18 cellular contexts compared by ENCODE assay signal in the genomic region with DNA sequence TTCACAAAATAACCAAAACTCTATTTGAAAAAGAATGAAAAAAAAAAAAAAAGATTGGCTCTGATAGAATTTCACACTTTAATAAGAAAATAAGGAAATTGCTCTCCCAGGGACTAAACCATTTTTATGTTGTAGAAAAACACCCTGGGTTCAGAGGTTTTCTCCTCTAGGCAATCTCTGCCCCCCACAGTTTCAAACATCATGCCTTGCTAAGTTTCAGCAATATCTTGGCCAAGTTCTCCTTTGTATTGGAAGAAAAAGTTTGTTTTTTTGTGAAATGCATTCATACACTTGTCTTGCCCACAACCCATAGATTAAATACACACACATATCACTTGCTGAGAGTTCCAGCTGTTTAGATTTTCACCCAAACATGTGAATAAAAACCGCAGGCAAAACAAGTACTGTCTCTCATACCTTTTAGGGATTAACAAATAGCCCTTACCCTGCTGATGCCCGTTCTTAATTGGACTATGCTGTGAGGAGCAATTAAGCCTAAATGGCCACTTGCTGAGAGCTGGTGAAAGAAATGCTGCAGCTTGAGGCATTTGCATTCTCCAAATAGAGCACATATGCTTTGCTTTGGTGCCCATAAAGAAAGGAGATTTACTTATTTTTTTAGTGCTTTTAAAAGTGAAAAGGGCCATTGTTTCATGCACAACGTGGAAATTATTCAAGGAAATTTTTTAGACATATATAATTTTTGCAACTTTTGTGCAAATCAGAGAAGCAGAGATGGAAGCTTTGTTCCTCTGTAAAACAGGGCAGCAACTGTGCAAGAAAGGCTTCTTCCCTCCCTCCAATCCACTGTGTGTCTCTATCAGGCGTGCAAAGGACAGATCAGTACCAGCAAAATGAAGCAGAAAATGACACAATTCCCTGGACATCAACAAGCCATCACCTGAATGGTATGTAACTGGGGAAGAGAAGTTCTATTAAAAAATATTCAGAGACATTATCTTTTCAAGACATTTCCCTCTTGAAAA.
DNase-seq lines count a peak whose midpoint lies in the region; TF ChIP-seq lines count a peak whose summit lies in the region.
"Had no signal": no experiment of that assay in that cellular context is flagged by ENCODE, and none has a peak within 500 bp of the region (broad histone marks: within the 10 kb centered on the region; RNA-seq: fewer than 3 reads in every experiment).

No MANE protein-coding gene starts in this region.

- H3K9me3 ChIP-seq in HUES64 (ENCODE audit: insufficient read depth, low read depth, low read length) (peaks cover 4% of the 10 kb centered on the region; the same call in 1 of the 2 replicates), breast epithelium (peaks cover 0 to 5% of the 10 kb centered on the region in 2 donors)
- H3K9me3 ChIP-seq: adrenal gland, BLaER1, tibial artery had no signal

- DNase-seq in NCI-H2081 treated with DMSO at 0.1 percent for 48 hours (lab: John Stamatoyannopoulos, UW) (peak; percentile 68), astrocyte of the hippocampus (ENCODE audit: low read depth, low spot score) (peak; percentile 12), ecto neural progenitor cell (ENCODE audit: low spot score) (no peak), breast epithelium (ENCODE audit: low spot score in 2 of 2) (no peak), cerebellum (ENCODE audit: low spot score) (no peak)
- no peak for DNase-seq in activated CD4-positive, alpha-beta T cell treated with anti-CD3 and anti-CD28 coated beads, Interleukin-2, amount 10 ng/mL, durations not matched to agents 7 days and 5 days
- DNase-seq: activated CD4-positive, CD25-positive, alpha-beta regulatory T cell treated with anti-CD3 and anti-CD28 coated beads, Interleukin-2, amount 50 U/mL, for 72 hours; adrenal gland; caudate nucleus; effector memory CD4-positive, alpha-beta T cell; heart left ventricle; Right ventricle myocardium superior; stimulated activated naive B cell treated with anti-CD40 and anti-IgM and Interleukin-4, amounts not matched to agents 10 μg/mL and 1 μg/mL and 100 μg/mL, for 72 hours; T-helper 2 cell; tibial artery had no signal

- H3K27ac Mint-ChIP-seq in activated CD4-positive, alpha-beta T cell treated with anti-CD3 and anti-CD28 coated beads, Interleukin-2, amount 10 ng/mL, durations not matched to agents 7 days and 5 days, result no peak overlapping the region
- H3K27ac Mint-ChIP-seq: mesothelial cell of epicardium; stimulated activated naive B cell treated with anti-CD40 and anti-IgM and Interleukin-4, amounts not matched to agents 10 μg/mL and 1 μg/mL and 100 μg/mL, for 72 hours had no signal

- WGBS in HUES64, result 3% methylated on average over 4 of the region's 4 CpGs

- H3K4me3 Mint-ChIP-seq in activated CD4-positive, alpha-beta T cell treated with anti-CD3 and anti-CD28 coated beads, Interleukin-2, amount 10 ng/mL, durations not matched to agents 7 days and 5 days, result no peak overlapping the region
- H3K4me3 Mint-ChIP-seq: mesothelial cell of epicardium; stimulated activated naive B cell treated with anti-CD40 and anti-IgM and Interleukin-4, amounts not matched to agents 10 μg/mL and 1 μg/mL and 100 μg/mL, for 72 hours had no signal

- CTCF ChIA-PET in activated CD4-positive, alpha-beta T cell treated with anti-CD3 and anti-CD28 coated beads, Interleukin-2, amount 10 ng/mL, durations not matched to agents 7 days and 5 days (lab: Charles Lee), result interaction anchor here (0.7 kb wide), 1 partner anchor 31 kb away, joined by 3 read pairs; no protein-coding TSS in a partner anchor

- no peak overlapping the region for H3K9ac ChIP-seq in HUES64 (ENCODE audit: low read depth, low read length)
- H3K9ac ChIP-seq: BLaER1 had no signal

- no peak for TF ChIP-seq POLR2A in breast epithelium (IDR thresholded peaks at IDR 0.05)

- intact Hi-C loops in breast epithelium (cut with DNase I; ENCODE audit: low total_unique reads), result loop anchor here (5.0 kb wide), 1 partner anchor 581 kb away; no protein-coding TSS in a partner anchor

- no peaks in the 10 kb centered on the region for H3K9me3 Mint-ChIP-seq in activated CD4-positive, alpha-beta T cell treated with anti-CD3 and anti-CD28 coated beads, Interleukin-2, amount 10 ng/mL, durations not matched to agents 7 days and 5 days

- TF ChIP-seq CTCF in breast epithelium (IDR thresholded peaks at IDR 0.05), result no peak

- H3K36me3 ChIP-seq in HUES64 (ENCODE audit: insufficient read depth, low read length) (no peaks in the 10 kb centered on the region), breast epithelium (no peaks in the 10 kb centered on the region)
- H3K36me3 ChIP-seq: adrenal gland, BLaER1, heart left ventricle, tibial artery had no signal

- H3K4me3 ChIP-seq in HUES64 (ENCODE audit: low read length) (peak overlapping the region; percentile 10; the same call in 1 of the 2 replicates), breast epithelium (no peak overlapping the region)
- H3K4me3 ChIP-seq: adrenal gland, BLaER1, heart left ventricle, tibial artery had no signal

- H3K4me1 ChIP-seq in HUES64 (ENCODE audit: insufficient read depth, low read length), result peaks cover 38% of the 10 kb centered on the region
- no peaks in the 10 kb centered on the region for H3K4me1 ChIP-seq in breast epithelium
- H3K4me1 ChIP-seq: adrenal gland, heart left ventricle, tibial artery had no signal

- peaks cover 1% of the 10 kb centered on the region for H3K4me1 Mint-ChIP-seq in activated CD4-positive, alpha-beta T cell treated with anti-CD3 and anti-CD28 coated beads, Interleukin-2, amount 10 ng/mL, durations not matched to agents 7 days and 5 days
- H3K4me1 Mint-ChIP-seq: stimulated activated naive B cell treated with anti-CD40 and anti-IgM and Interleukin-4, amounts not matched to agents 10 μg/mL and 1 μg/mL and 100 μg/mL, for 72 hours had no signal

- peaks cover 10% of the 10 kb centered on the region for H3K27me3 Mint-ChIP-seq in activated CD4-positive, alpha-beta T cell treated with anti-CD3 and anti-CD28 coated beads, Interleukin-2, amount 10 ng/mL, durations not matched to agents 7 days and 5 days
- H3K27me3 Mint-ChIP-seq: stimulated activated naive B cell treated with anti-CD40 and anti-IgM and Interleukin-4, amounts not matched to agents 10 μg/mL and 1 μg/mL and 100 μg/mL, for 72 hours had no signal

- H3K36me3 Mint-ChIP-seq in activated CD4-positive, alpha-beta T cell treated with anti-CD3 and anti-CD28 coated beads, Interleukin-2, amount 10 ng/mL, durations not matched to agents 7 days and 5 days (ENCODE audit: low read depth), result no peaks in the 10 kb centered on the region
- H3K36me3 Mint-ChIP-seq: mesothelial cell of epicardium; stimulated activated naive B cell treated with anti-CD40 and anti-IgM and Interleukin-4, amounts not matched to agents 10 μg/mL and 1 μg/mL and 100 μg/mL, for 72 hours had no signal

- H3K27me3 ChIP-seq in HUES64 (ENCODE audit: insufficient read depth, low read length), result 0 out of 2 replicates have a peak, but pooled peaks cover 3% of the 10 kb centered on the region
- no peaks in the 10 kb centered on the region for H3K27me3 ChIP-seq in breast epithelium
- H3K27me3 ChIP-seq: adrenal gland, BLaER1, tibial artery had no signal

- H3K27ac ChIP-seq in HUES64 (ENCODE audit: low read depth, low read length) (peak overlapping the region; percentile 75; the same call in 1 of the 2 replicates), breast epithelium (no peak overlapping the region)
- H3K27ac ChIP-seq: adrenal gland, BLaER1, heart left ventricle, tibial artery had no signal

- POLR2A ChIA-PET in activated CD4-positive, alpha-beta T cell treated with anti-CD3 and anti-CD28 coated beads, Interleukin-2, amount 10 ng/mL, durations not matched to agents 7 days and 5 days (lab: Charles Lee), result no interaction called here

Comparison
In these comparisons a context has a peak if more than half of its experiments do, and no peak if none do; other contexts are left out.
1. DNase-seq: peak in NCI-H2081 treated with DMSO at 0.1 percent for 48 hours (single experiment) and astrocyte of the hippocampus (single experiment); none in activated CD4-positive, alpha-beta T cell treated with anti-CD3 and anti-CD28 coated beads, Interleukin-2, amount 10 ng/mL, durations not matched to agents 7 days and 5 days (single experiment), ecto neural progenitor cell (single experiment), breast epithelium (0 of 2) and cerebellum (single experiment).